29 cellular contexts compared by ENCODE assay signal in the genomic region with DNA sequence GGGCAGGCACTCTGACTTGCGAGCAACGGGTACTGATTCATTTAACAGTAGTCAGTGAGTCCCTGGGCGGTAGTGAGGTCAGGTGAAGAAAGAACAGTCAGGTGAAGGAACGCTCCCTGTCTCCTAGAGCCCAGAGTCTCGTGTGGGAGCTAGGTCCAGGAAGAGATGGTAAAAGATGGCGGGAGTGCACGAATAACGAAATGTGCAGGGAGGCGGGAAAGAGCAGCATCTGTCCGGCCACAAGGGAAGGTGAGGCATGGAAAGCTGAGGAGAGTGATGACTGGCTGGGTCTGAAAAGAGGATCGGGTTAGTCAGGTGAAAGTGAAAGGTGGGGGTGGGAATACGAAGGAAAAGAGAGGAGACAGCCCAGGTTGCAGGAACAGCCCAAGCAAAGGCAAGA.
"Had no signal": no experiment of that assay in that cellular context is flagged by ENCODE, and none has a peak within 500 bp of the region (broad histone marks: within the 10 kb centered on the region; RNA-seq: fewer than 3 reads in every experiment).

No MANE protein-coding gene starts in this region.

- H3K27me3 Mint-ChIP-seq: activated B cell treated with CpG ODN at 0.5 μM for 24 hours; activated CD4-positive, alpha-beta memory T cell treated with anti-CD3 and anti-CD28 coated beads for 36 hours; activated CD4-positive, alpha-beta T cell treated with anti-CD3 and anti-CD28 coated beads, Interleukin-2, amount 10 ng/mL, durations not matched to agents 24 days and 14 days; activated CD8-positive, alpha-beta memory T cell treated with anti-CD3 and anti-CD28 coated beads, Interleukin-2, amount 10 ng/mL, durations not matched to agents 7 days and 5 days; activated naive CD8-positive, alpha-beta T cell treated with anti-CD3 and anti-CD28 coated beads for 36 hours; activated naive CD8-positive, alpha-beta T cell treated with anti-CD3 and anti-CD28 coated beads, Interleukin-2, amount 50 U/mL, for 24 hours; T-helper 17 cell had no signal

- H3K36me3 ChIP-seq: adrenal gland had no signal

- H3K4me3 Mint-ChIP-seq: activated B cell treated with CpG ODN at 0.5 μM for 24 hours; activated CD4-positive, alpha-beta memory T cell treated with anti-CD3 and anti-CD28 coated beads for 36 hours; activated CD4-positive, alpha-beta T cell treated with anti-CD3 and anti-CD28 coated beads, Interleukin-2, amount 10 ng/mL, durations not matched to agents 24 days and 14 days; activated CD8-positive, alpha-beta memory T cell treated with anti-CD3 and anti-CD28 coated beads, Interleukin-2, amount 10 ng/mL, durations not matched to agents 7 days and 5 days; activated CD8-positive, alpha-beta T cell treated with anti-CD3 and anti-CD28 coated beads, Interleukin-2, amount 10 ng/mL, durations not matched to agents 7 days and 5 days; activated naive CD8-positive, alpha-beta T cell treated with anti-CD3 and anti-CD28 coated beads for 36 hours; activated naive CD8-positive, alpha-beta T cell treated with anti-CD3 and anti-CD28 coated beads, Interleukin-2, amount 50 U/mL, for 24 hours; activated T-helper 1 cell treated with anti-CD3 and anti-CD28 coated beads, Interleukin-12 subunit alpha, Interleukin-12 subunit beta, Interleukin-2, Interleukin-4 antibody, amounts not matched to agents 30 ng/mL and 10 ng/mL and 1 ng/mL, durations not matched to agents 14 hours and 24 hours and 36 hours; T-helper 17 cell; T-helper 2 cell treated with Interferon-gamma antibody and Interleukin-4, amounts not matched to agents 5 μg/mL and 100 μg/mL, for 36 hours had no signal

- H3K4me3 ChIP-seq: adrenal gland, body of pancreas, heart left ventricle had no signal

- H3K9me3 ChIP-seq: adrenal gland, body of pancreas, heart left ventricle had no signal

- H3K27me3 ChIP-seq: adrenal gland, body of pancreas, heart left ventricle had no signal

- ATAC-seq: activated CD4-positive, CD25-positive, alpha-beta regulatory T cell treated with anti-CD3 and anti-CD28 coated beads, Interleukin-2, amount 50 U/mL, for 24 hours; activated CD8-positive, alpha-beta memory T cell treated with anti-CD3 and anti-CD28 coated beads, Interleukin-2, amount 10 ng/mL, durations not matched to agents 7 days and 5 days; activated CD8-positive, alpha-beta T cell treated with anti-CD3 and anti-CD28 coated beads, Interleukin-2, amount 10 ng/mL, durations not matched to agents 7 days and 5 days; activated naive CD8-positive, alpha-beta T cell treated with anti-CD3 and anti-CD28 coated beads, Interleukin-2, amount 50 U/mL, for 24 hours; body of pancreas; esophagus mucosa; heart left ventricle; T-helper 17 cell had no signal

- H3K9me3 Mint-ChIP-seq: activated B cell treated with CpG ODN at 0.5 μM for 24 hours; activated CD4-positive, alpha-beta memory T cell treated with anti-CD3 and anti-CD28 coated beads for 36 hours; activated CD4-positive, alpha-beta T cell treated with anti-CD3 and anti-CD28 coated beads, Interleukin-2, amount 10 ng/mL, durations not matched to agents 24 days and 14 days; activated naive CD8-positive, alpha-beta T cell treated with anti-CD3 and anti-CD28 coated beads for 36 hours; activated naive CD8-positive, alpha-beta T cell treated with anti-CD3 and anti-CD28 coated beads, Interleukin-2, amount 50 U/mL, for 24 hours; activated T-helper 1 cell treated with anti-CD3 and anti-CD28 coated beads, Interleukin-12 subunit alpha, Interleukin-12 subunit beta, Interleukin-2, Interleukin-4 antibody, amounts not matched to agents 30 ng/mL and 10 ng/mL and 1 ng/mL, durations not matched to agents 14 hours and 24 hours and 36 hours; T-helper 2 cell treated with Interferon-gamma antibody and Interleukin-4, amounts not matched to agents 5 μg/mL and 100 μg/mL, for 36 hours had no signal

- DNase-seq: activated B cell treated with CpG ODN at 0.5 μM for 24 hours; activated CD4-positive, alpha-beta memory T cell treated with anti-CD3 and anti-CD28 coated beads for 36 hours; activated CD4-positive, alpha-beta T cell treated with anti-CD3 and anti-CD28 coated beads, Interleukin-2, amount 10 ng/mL, durations not matched to agents 24 days and 14 days; activated CD8-positive, alpha-beta memory T cell treated with anti-CD3 and anti-CD28 coated beads, Interleukin-2, amount 10 ng/mL, durations not matched to agents 7 days and 5 days; activated CD8-positive, alpha-beta memory T cell treated with anti-CD3 and anti-CD28 coated beads, Interleukin-2, amount 50 U/mL, for 4 hours; activated CD8-positive, alpha-beta T cell treated with anti-CD3 and anti-CD28 coated beads, Interleukin-2, amount 10 ng/mL, durations not matched to agents 7 days and 5 days; activated gamma-delta T cell; activated naive CD4-positive, alpha-beta T cell; activated naive CD4-positive, alpha-beta T cell treated with anti-CD3 and anti-CD28 coated beads, Interleukin-2, amount 50 U/mL, for 16 hours; activated naive CD8-positive, alpha-beta T cell treated with anti-CD3 and anti-CD28 coated beads for 36 hours; activated naive CD8-positive, alpha-beta T cell treated with anti-CD3 and anti-CD28 coated beads, Interleukin-2, amount 50 U/mL, for 24 hours; activated T-cell treated with anti-CD3 and anti-CD28 coated beads, Interleukin-2, amount 50 U/mL, for 1 hour; activated T-cell treated with anti-CD3 and anti-CD28 coated beads, Interleukin-2, amount 50 U/mL, for 48 hours; adrenal gland; amygdala; aorta; body of pancreas; caudate nucleus; effector CD8-positive, alpha-beta T cell; foreskin fibroblast; heart left ventricle; T-helper 1 cell; T-helper 17 cell; T1000; WERI-Rb-1 had no signal

- H3K27ac Mint-ChIP-seq: activated B cell treated with CpG ODN at 0.5 μM for 24 hours; activated CD4-positive, alpha-beta memory T cell treated with anti-CD3 and anti-CD28 coated beads for 36 hours; activated CD4-positive, alpha-beta T cell treated with anti-CD3 and anti-CD28 coated beads, Interleukin-2, amount 10 ng/mL, durations not matched to agents 24 days and 14 days; activated CD8-positive, alpha-beta memory T cell treated with anti-CD3 and anti-CD28 coated beads, Interleukin-2, amount 10 ng/mL, durations not matched to agents 7 days and 5 days; activated CD8-positive, alpha-beta T cell treated with anti-CD3 and anti-CD28 coated beads, Interleukin-2, amount 10 ng/mL, durations not matched to agents 7 days and 5 days; activated naive CD8-positive, alpha-beta T cell treated with anti-CD3 and anti-CD28 coated beads for 36 hours; activated naive CD8-positive, alpha-beta T cell treated with anti-CD3 and anti-CD28 coated beads, Interleukin-2, amount 50 U/mL, for 24 hours; activated T-helper 1 cell treated with anti-CD3 and anti-CD28 coated beads, Interleukin-12 subunit alpha, Interleukin-12 subunit beta, Interleukin-2, Interleukin-4 antibody, amounts not matched to agents 30 ng/mL and 10 ng/mL and 1 ng/mL, durations not matched to agents 14 hours and 24 hours and 36 hours; T-helper 17 cell; T-helper 2 cell treated with Interferon-gamma antibody and Interleukin-4, amounts not matched to agents 5 μg/mL and 100 μg/mL, for 36 hours had no signal

- H3K27ac ChIP-seq: adrenal gland, body of pancreas, heart left ventricle, WERI-Rb-1 had no signal

- H3K4me1 Mint-ChIP-seq: activated B cell treated with CpG ODN at 0.5 μM for 24 hours; activated CD8-positive, alpha-beta memory T cell treated with anti-CD3 and anti-CD28 coated beads, Interleukin-2, amount 10 ng/mL, durations not matched to agents 7 days and 5 days; activated naive CD8-positive, alpha-beta T cell treated with anti-CD3 and anti-CD28 coated beads for 36 hours; activated naive CD8-positive, alpha-beta T cell treated with anti-CD3 and anti-CD28 coated beads, Interleukin-2, amount 50 U/mL, for 24 hours; T-helper 17 cell had no signal
